9 cellular contexts compared by ENCODE assay signal in the genomic region with DNA sequence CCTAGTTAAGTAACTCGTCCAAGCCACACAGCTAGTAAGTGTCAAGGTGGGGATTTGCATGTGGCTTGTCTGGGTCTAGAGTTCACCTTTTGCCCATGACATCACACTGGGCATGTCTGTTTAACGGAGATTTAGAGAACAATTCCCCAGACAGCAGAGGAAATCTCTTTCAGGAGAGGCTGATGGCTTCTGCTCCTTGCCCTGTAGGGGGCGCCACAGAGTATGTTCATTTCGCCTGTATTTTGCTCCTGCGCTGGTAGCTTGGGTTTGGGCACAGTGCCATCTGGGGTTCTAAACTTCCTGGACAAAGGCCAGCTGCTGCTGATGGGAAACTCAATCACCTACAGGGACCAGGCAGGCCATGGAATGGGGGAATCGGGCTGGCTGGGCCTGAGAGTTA. TPM values are rescaled to one million over a fixed set of nuclear protein-coding genes. Genes with fewer than 3 reads are reported as not detected.
DNase-seq lines count a peak whose midpoint lies in the region; ATAC-seq and TF ChIP-seq lines count a peak whose summit lies in the region.
"Had no signal": no experiment of that assay in that cellular context is flagged by ENCODE, and none has a peak within 500 bp of the region (broad histone marks: within the 10 kb centered on the region; RNA-seq: fewer than 3 reads in every experiment).

No MANE protein-coding gene starts in this region.

- no peaks in the 10 kb centered on the region for H3K9me3 Mint-ChIP-seq in T-cell

- H3K27me3 Mint-ChIP-seq in T-cell: peaks cover 0 to 7% of the 10 kb centered on the region in 2 donors

- H3K36me3 Mint-ChIP-seq in T-cell: no peaks in the 10 kb centered on the region
- H3K36me3 Mint-ChIP-seq: brain had no signal

- intact Hi-C loops in heart left ventricle (cut with DNase I) (no loop called here), Right ventricle myocardium superior (cut with DNase I) (no loop called here), testis (cut with DNase I; ENCODE audit: low total_unique reads) (no loop called here)

- POLR2A ChIA-PET in T-cell (lab: Charles Lee): no interaction called here

- H3K4me3 Mint-ChIP-seq in T-cell: no peak overlapping the region
- H3K4me3 Mint-ChIP-seq: brain had no signal

- TF ChIP-seq CTCF in heart left ventricle (IDR thresholded peaks at IDR 0.05) (peak in 7 of 12 donors; percentile 6 to 38 (median 32)), fibroblast of mammary gland (conservative IDR thresholded peaks at IDR 0.05; ENCODE audit: control insufficient read depth, insufficient read depth, low read depth, low read length) (peak; percentile 58), testis (IDR thresholded peaks at IDR 0.05) (peak in 1 of 3 experiments; percentile 59)

- H3K27ac Mint-ChIP-seq in T-cell: no peak overlapping the region
- H3K27ac Mint-ChIP-seq: brain had no signal

- ATAC-seq in heart left ventricle: no peak
- no peak for ATAC-seq in Right ventricle myocardium superior (ENCODE audit: poor library complexity)
- no peak for ATAC-seq in T-cell (replicated peaks in 1 of 4)
- no peak for ATAC-seq in GM18520 (IDR thresholded peaks at IDR 0.05; ENCODE audit: unreplicated experiment)
- no peak for ATAC-seq in HG03378 (IDR thresholded peaks at IDR 0.05; ENCODE audit: unreplicated experiment)

- peaks cover 0 to 4% (median 0%) of the 10 kb centered on the region in 3 donors for H3K4me1 Mint-ChIP-seq in T-cell
- H3K4me1 Mint-ChIP-seq: brain had no signal

- TF ChIP-seq POLR2A in heart left ventricle (IDR thresholded peaks at IDR 0.05) (no peak), testis (IDR thresholded peaks at IDR 0.05) (no peak)

- H3K36me3 ChIP-seq in heart left ventricle (no peaks in the 10 kb centered on the region), testis (ENCODE audit: low read depth, missing control alignments) (no peaks in the 10 kb centered on the region)

- H3K4me3 ChIP-seq in heart left ventricle (no peak overlapping the region), fibroblast of mammary gland (ENCODE audit: control insufficient read depth, low read depth, low read length) (no peak overlapping the region), testis (no peak overlapping the region)

- CTCF ChIA-PET in T-cell (lab: Charles Lee): interaction anchor here (0.5 to 1.0 kb wide), 2 partner anchors 12 to 14 kb away, joined by 3 read pairs; no protein-coding TSS in a partner anchor

- H3K9me3 ChIP-seq in heart left ventricle: peaks cover 0 to 7% (median 0%) of the 10 kb centered on the region in 12 donors
- no peaks in the 10 kb centered on the region for H3K9me3 ChIP-seq in testis

- WGBS in heart left ventricle, 4 donors: 25 to 33% (median 30%) methylated on average over 6 of the region's 6 CpGs
- WGBS in testis, 2 donors: 23% methylated on average over 6 of the region's 6 CpGs

- H3K27me3 ChIP-seq in heart left ventricle (peaks cover 0 to 7% (median 0%) of the 10 kb centered on the region in 9 donors), testis (no peaks in the 10 kb centered on the region)

- DNase-seq in heart left ventricle (no peak), Right ventricle myocardium superior (no peak), T-cell (peak in 20 of 34 experiments; percentile 0 to 36 (median 16)), fibroblast of mammary gland (ENCODE audit: low read depth) (peak; percentile 4), testis (peak; percentile 42), Ammon's horn (ENCODE audit: low spot score) (no peak)

- H3K27ac ChIP-seq in heart left ventricle (no peak overlapping the region), testis (no peak overlapping the region)

- H3K4me1 ChIP-seq in heart left ventricle: no peaks in the 10 kb centered on the region
- H3K4me1 ChIP-seq in testis: no peaks in the 10 kb centered on the region

RNA-seq across cellular contexts. Expression of gene OTOA, which starts 20.4 kb away (rescaled TPM):
- total RNA-seq in heart left ventricle (under 1 TPM in 3 of 9 donors, not detected in 6; 0.16 to 0.41 (median 0.37) TPM), Right ventricle myocardium superior (not detected), T-cell (under 1 TPM in 3 of 5 donors, not detected in 2; 0.18 to 0.20 (median 0.19) TPM), testis (10 to 100 TPM in 1 of 2 donors, 1 to 10 TPM in 1; 6.5 to 11.2 TPM)
- polyA plus RNA-seq in heart left ventricle (under 1 TPM in 1 of 2 donors, not detected in 1; 0.03 TPM), testis (ENCODE audit: insufficient read depth, low read depth, low replicate concordance) (19.7 TPM)

RNA-seq across cellular contexts. Expression of gene IGSF6, which starts 31.8 kb away (rescaled TPM):
- total RNA-seq in heart left ventricle (10 to 100 TPM in 1 of 9 donors, 1 to 10 TPM in 4, under 1 TPM in 4; 0.56 to 45.0 (median 1.5) TPM), Right ventricle myocardium superior (2.5 TPM), T-cell (under 1 TPM; 0.15 to 0.60 (median 0.28) TPM), testis (under 1 TPM in 1 of 2 donors, not detected in 1; 0.81 TPM)
- polyA plus RNA-seq in heart left ventricle (under 1 TPM; 0.71 to 0.91 TPM), testis (ENCODE audit: insufficient read depth, low read depth, low replicate concordance) (1.4 TPM)

Comparison
In these comparisons a context has a peak if more than half of its experiments do, and no peak if none do; other contexts are left out.
1. DNase-seq: peak in T-cell (20 of 34), fibroblast of mammary gland (single experiment) and testis (single experiment); none in heart left ventricle (0 of 5), Right ventricle myocardium superior (single experiment) and Ammon's horn (single experiment).